ENCODE assay signal across 1 cellular context in the genomic region with DNA sequence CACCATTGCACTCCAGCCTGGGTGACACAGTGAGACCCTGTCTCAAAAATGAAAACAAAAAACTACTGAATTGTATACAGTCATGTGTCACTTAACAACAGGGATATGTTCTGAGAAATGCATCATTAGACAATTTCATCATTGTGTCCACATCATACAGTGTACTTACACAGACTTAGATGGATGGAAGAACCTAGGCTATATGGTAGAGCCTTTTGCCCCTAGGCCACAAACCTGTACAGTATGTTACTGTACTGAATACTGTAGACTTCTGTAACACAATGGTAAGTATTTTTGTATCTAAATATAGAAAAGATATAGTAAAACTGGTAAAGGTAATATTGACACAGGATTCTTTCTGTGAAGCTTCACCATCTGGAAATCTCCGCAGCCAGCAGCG.
TF ChIP-seq lines count a peak whose summit lies in the region.

No MANE protein-coding gene starts in this region.

TF ChIP-seq in K562, 482 proteins besides CTCF, POLR2A, EP300 and RAD21 (continued from another document):
- TF ChIP-seq ETV6 (IDR thresholded peaks at IDR 0.05; ENCODE audit: borderline replicate concordance in 1 of 2, low read depth in 2 of 2, low read length in 1 of 2) (no peak), ETV6 (CRISPR knock-in tag; IDR thresholded peaks at IDR 0.05; ENCODE audit: borderline replicate concordance) (no peak), TCFL5 (CRISPR knock-in tag; conservative IDR thresholded peaks at IDR 0.05) (no peak), ZNF780A (CRISPR knock-in tag; IDR thresholded peaks at IDR 0.05) (no peak), DPF2 (IDR thresholded peaks at IDR 0.05) (no peak), RBM14 (IDR thresholded peaks at IDR 0.05; ENCODE audit: borderline replicate concordance, insufficient read depth, low read depth, low read length) (no peak), PHB (CRISPR knock-in tag; IDR thresholded peaks at IDR 0.05) (no peak), E2F3 (CRISPR knock-in tag; IDR thresholded peaks at IDR 0.05) (no peak), YY1 (IDR thresholded peaks at IDR 0.05; ENCODE audit: borderline replicate concordance in 1 of 3, control insufficient read depth in 1 of 3, extremely low read depth in 1 of 3, insufficient read depth in 3 of 3, insufficient read length in 1 of 3, insufficient replicate concordance in 2 of 3, low read depth in 1 of 3, low read length in 2 of 3) (no peak), ZNF212 (CRISPR knock-in tag; IDR thresholded peaks at IDR 0.05) (no peak)
- TF ChIP-seq, protein P1, sequence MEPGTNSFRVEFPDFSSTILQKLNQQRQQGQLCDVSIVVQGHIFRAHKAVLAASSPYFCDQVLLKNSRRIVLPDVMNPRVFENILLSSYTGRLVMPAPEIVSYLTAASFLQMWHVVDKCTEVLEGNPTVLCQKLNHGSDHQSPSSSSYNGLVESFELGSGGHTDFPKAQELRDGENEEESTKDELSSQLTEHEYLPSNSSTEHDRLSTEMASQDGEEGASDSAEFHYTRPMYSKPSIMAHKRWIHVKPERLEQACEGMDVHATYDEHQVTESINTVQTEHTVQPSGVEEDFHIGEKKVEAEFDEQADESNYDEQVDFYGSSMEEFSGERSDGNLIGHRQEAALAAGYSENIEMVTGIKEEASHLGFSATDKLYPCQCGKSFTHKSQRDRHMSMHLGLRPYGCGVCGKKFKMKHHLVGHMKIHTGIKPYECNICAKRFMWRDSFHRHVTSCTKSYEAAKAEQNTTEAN (CRISPR knock-in tag; IDR thresholded peaks at IDR 0.05), result no peak
- TF ChIP-seq, protein P2, sequence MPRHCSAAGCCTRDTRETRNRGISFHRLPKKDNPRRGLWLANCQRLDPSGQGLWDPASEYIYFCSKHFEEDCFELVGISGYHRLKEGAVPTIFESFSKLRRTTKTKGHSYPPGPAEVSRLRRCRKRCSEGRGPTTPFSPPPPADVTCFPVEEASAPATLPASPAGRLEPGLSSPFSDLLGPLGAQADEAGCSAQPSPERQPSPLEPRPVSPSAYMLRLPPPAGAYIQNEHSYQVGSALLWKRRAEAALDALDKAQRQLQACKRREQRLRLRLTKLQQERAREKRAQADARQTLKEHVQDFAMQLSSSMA (CRISPR knock-in tag; IDR thresholded peaks at IDR 0.05), result no peak
- TF ChIP-seq, protein P3, sequence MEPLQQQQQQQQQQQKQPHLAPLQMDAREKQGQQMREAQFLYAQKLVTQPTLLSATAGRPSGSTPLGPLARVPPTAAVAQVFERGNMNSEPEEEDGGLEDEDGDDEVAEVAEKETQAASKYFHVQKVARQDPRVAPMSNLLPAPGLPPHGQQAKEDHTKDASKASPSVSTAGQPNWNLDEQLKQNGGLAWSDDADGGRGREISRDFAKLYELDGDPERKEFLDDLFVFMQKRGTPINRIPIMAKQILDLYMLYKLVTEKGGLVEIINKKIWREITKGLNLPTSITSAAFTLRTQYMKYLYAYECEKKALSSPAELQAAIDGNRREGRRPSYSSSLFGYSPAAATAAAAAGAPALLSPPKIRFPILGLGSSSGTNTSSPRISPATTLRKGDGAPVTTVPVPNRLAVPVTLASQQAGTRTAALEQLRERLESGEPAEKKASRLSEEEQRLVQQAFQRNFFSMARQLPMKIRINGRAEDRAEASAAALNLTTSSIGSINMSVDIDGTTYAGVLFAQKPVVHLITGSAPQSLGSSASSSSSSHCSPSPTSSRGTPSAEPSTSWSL (CRISPR knock-in tag; IDR thresholded peaks at IDR 0.05; ENCODE audit: borderline replicate concordance), result no peak
